ENCODE assay signal across 9 cellular contexts in genomic region chr7:129906700-129907099, GRCh38. TPM values are rescaled to one million over a fixed set of nuclear protein-coding genes. Genes with fewer than 3 reads are reported as not detected.
DNase-seq lines count a peak whose midpoint lies in the region; ATAC-seq, FAIRE-seq and TF ChIP-seq lines count a peak whose summit lies in the region.
"Had no signal": no experiment of that assay in that cellular context is flagged by ENCODE, and none has a peak within 500 bp of the region (broad histone marks: within the 10 kb centered on the region; RNA-seq: fewer than 3 reads in every experiment).

No MANE protein-coding gene starts in this region.

- H3K27ac Mint-ChIP-seq in IgD-negative memory B cell: peak overlapping the region; percentile 7 to 86 (median 32)
- H3K27ac Mint-ChIP-seq in activated T-helper 17 cell treated with anti-CD3 and anti-CD28 coated beads, Interleukin-2, amount 50 U/mL, for 72 hours: peak overlapping the region; percentile 79

- H3K27me3 Mint-ChIP-seq in IgD-negative memory B cell: no peaks in the 10 kb centered on the region
- H3K27me3 Mint-ChIP-seq in activated T-helper 17 cell treated with anti-CD3 and anti-CD28 coated beads, Interleukin-2, amount 50 U/mL, for 72 hours: no peaks in the 10 kb centered on the region

- FAIRE-seq in small intestine (lab: Jason Lieb, UNC): no peak

- peaks cover 0 to 52% of the 10 kb centered on the region in 2 donors for H3K4me1 ChIP-seq in right atrium auricular region
- H3K4me1 ChIP-seq in small intestine (ENCODE audit: control insufficient read depth in 2 of 2, insufficient read depth in 1 of 2, low read depth in 1 of 2, low read length in 1 of 2): peaks cover 2 to 10% of the 10 kb centered on the region in 2 donors

- H3K27ac ChIP-seq in right atrium auricular region: peak overlapping the region; percentile 8 to 33
- H3K27ac ChIP-seq in small intestine (ENCODE audit: low read depth in 1 of 2, low read length in 1 of 2): peak overlapping the region in 1 of 2 donors; percentile 74

- peaks cover 57 to 65% (median 64%) of the 10 kb centered on the region in 3 donors for H3K4me1 Mint-ChIP-seq in IgD-negative memory B cell
- peaks cover 66% of the 10 kb centered on the region for H3K4me1 Mint-ChIP-seq in activated T-helper 17 cell treated with anti-CD3 and anti-CD28 coated beads, Interleukin-2, amount 50 U/mL, for 72 hours

- DNase-seq in right atrium auricular region (ENCODE audit: low spot score) (no peak), small intestine (peak; percentile 97), posterior vena cava (ENCODE audit: low spot score) (no peak)
- DNase-seq in activated CD8-positive, alpha-beta memory T cell treated with anti-CD3 and anti-CD28 coated beads for 24 hours: no peak
- DNase-seq in activated CD8-positive, alpha-beta memory T cell treated with anti-CD3 and anti-CD28 coated beads, Interleukin-2, amount 50 U/mL, for 48 hours: no peak
- DNase-seq: cortex of kidney, posterior cingulate gyrus had no signal

- H3K9me3 ChIP-seq in right atrium auricular region (no peaks in the 10 kb centered on the region), small intestine (ENCODE audit: control insufficient read depth, low read depth) (no peaks in the 10 kb centered on the region)

- no peak overlapping the region for H3K4me3 ChIP-seq in right atrium auricular region
- H3K4me3 ChIP-seq in small intestine (ENCODE audit: low read depth in 1 of 2, low read length in 2 of 2): no peak overlapping the region

- peaks cover 0 to 9% (median 0%) of the 10 kb centered on the region in 3 donors for H3K9me3 Mint-ChIP-seq in IgD-negative memory B cell
- H3K9me3 Mint-ChIP-seq in activated T-helper 17 cell treated with anti-CD3 and anti-CD28 coated beads, Interleukin-2, amount 50 U/mL, for 72 hours: peaks cover 4% of the 10 kb centered on the region

- H3K36me3 ChIP-seq in right atrium auricular region (peaks cover 4% of the 10 kb centered on the region), small intestine (ENCODE audit: control insufficient read depth in 2 of 2, insufficient read depth in 2 of 2, low read length in 2 of 2) (peaks cover 0 to 1% of the 10 kb centered on the region in 2 donors)

- peak overlapping the region in 3 of 4 donors; percentile 23 to 34 (median 25) for H3K4me3 Mint-ChIP-seq in IgD-negative memory B cell
- peak overlapping the region; percentile 66 for H3K4me3 Mint-ChIP-seq in activated T-helper 17 cell treated with anti-CD3 and anti-CD28 coated beads, Interleukin-2, amount 50 U/mL, for 72 hours

- intact Hi-C loops in posterior vena cava (cut with DNase I): no loop called here

- 13 to 43% (median 22%) methylated on average over 5 of the region's 5 CpGs for WGBS in small intestine, 3 donors

- peaks cover 16% of the 10 kb centered on the region for H3K36me3 Mint-ChIP-seq in IgD-negative memory B cell
- H3K36me3 Mint-ChIP-seq in activated T-helper 17 cell treated with anti-CD3 and anti-CD28 coated beads, Interleukin-2, amount 50 U/mL, for 72 hours (ENCODE audit: low read depth): peaks cover 28% of the 10 kb centered on the region

- TF ChIP-seq CTCF in right atrium auricular region (IDR thresholded peaks at IDR 0.05): no peak

- H3K27me3 ChIP-seq in right atrium auricular region (no peaks in the 10 kb centered on the region), small intestine (ENCODE audit: control insufficient read depth in 2 of 2, insufficient read depth in 2 of 2, low read length in 2 of 2) (no peaks in the 10 kb centered on the region)

- ATAC-seq in activated T-helper 17 cell treated with anti-CD3 and anti-CD28 coated beads, Interleukin-2, amount 50 U/mL, for 72 hours (replicated peaks): peak; percentile 89

RNA-seq across cellular contexts. Expression of gene UBE2H, which starts 46.1 kb away (rescaled TPM):
- polyA plus RNA-seq in IgD-negative memory B cell: 66.3 TPM
- 10 to 100 TPM; 27.8 to 54.0 TPM for total RNA-seq in activated T-helper 17 cell treated with anti-CD3 and anti-CD28 coated beads, Interleukin-2, amount 50 U/mL, for 72 hours
- 10 to 100 TPM; 72.6 to 81.8 TPM for total RNA-seq in right atrium auricular region
- polyA plus RNA-seq in small intestine: 10 to 100 TPM; 15.0 to 22.1 (median 15.1) TPM
- total RNA-seq in posterior vena cava: 100 to 1,000 TPM in 1 of 2 donors, 10 to 100 TPM in 1; 77.0 to 138 TPM
